27 cellular contexts compared by ENCODE assay signal in the genomic region with DNA sequence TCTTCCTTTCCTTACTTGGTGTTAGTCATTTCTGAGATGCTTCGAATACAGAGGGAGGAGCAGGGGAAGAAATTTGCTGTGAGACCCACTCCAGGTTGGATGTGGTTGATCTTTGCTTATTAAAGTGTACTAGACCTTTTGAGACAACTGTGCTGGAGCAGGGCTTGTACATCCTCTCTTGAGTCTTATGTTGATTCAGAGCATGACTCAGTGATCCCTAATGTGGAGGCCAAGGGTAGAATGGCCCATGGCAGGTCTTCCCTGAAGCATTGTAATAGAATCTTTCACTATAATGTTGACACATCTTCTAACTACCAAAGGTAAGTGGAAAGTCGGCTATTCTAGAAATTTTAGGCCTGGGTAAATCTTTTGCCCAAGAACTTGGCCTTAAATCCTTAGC. TPM values are rescaled to one million over a fixed set of nuclear protein-coding genes. Genes with fewer than 3 reads are reported as not detected.
DNase-seq lines count a peak whose midpoint lies in the region; ATAC-seq, FAIRE-seq and TF ChIP-seq lines count a peak whose summit lies in the region.
"Had no signal": no experiment of that assay in that cellular context is flagged by ENCODE, and none has a peak within 500 bp of the region (broad histone marks: within the 10 kb centered on the region; RNA-seq: fewer than 3 reads in every experiment).

No MANE protein-coding gene starts in this region.

- CTCF ChIA-PET in endothelial cell of umbilical vein (lab: Charles Lee): no interaction called here

- no peaks in the 10 kb centered on the region for H3K27me3 Mint-ChIP-seq in stimulated activated naive CD8-positive, alpha-beta T cell treated with anti-CD3 and anti-CD28 coated beads, Interleukin-15, amount 100 ng/mL, for 72 hours
- H3K27me3 Mint-ChIP-seq in natural killer cell treated with Interleukin-12 subunit alpha and Interleukin-12 subunit beta and Interleukin-15 and Interleukin-18, amount 100 ng/mL, for 72 hours: peaks cover 7 to 8% of the 10 kb centered on the region in 2 donors

- H3K79me2 ChIP-seq in endothelial cell of umbilical vein (ENCODE audit: control insufficient read depth, insufficient read depth, low read length): no peaks in the 10 kb centered on the region

- no TSS peak for BruUV-seq in endothelial cell of umbilical vein (replicated peaks; lab: Mats Ljungman, UMichigan)

- no peak overlapping the region for H3K9ac ChIP-seq in endothelial cell of umbilical vein (replicated peaks; ENCODE audit: extremely low read depth, insufficient read depth, low read length)
- H3K9ac ChIP-seq: SK-N-SH had no signal

- no peaks in the 10 kb centered on the region for H3K27me3 ChIP-seq in endothelial cell of umbilical vein (ENCODE audit: control insufficient read depth in 2 of 2, insufficient read depth in 2 of 2, low read length in 2 of 2)
- H3K27me3 ChIP-seq: tibial artery had no signal

- FAIRE-seq in endothelial cell of umbilical vein (lab: Jason Lieb, UNC): no peak

- POLR2A ChIA-PET in endothelial cell of umbilical vein (lab: Charles Lee): no interaction called here

- H3K36me3 Mint-ChIP-seq in natural killer cell treated with Interleukin-12 subunit alpha and Interleukin-12 subunit beta and Interleukin-15 and Interleukin-18, amount 100 ng/mL, for 72 hours: no peaks in the 10 kb centered on the region

- TF ChIP-seq CTCF in endothelial cell of umbilical vein (IDR thresholded peaks at IDR 0.05; ENCODE audit: extremely low read depth in 1 of 2, insufficient read depth in 1 of 2, low read depth in 1 of 2, low read length in 2 of 2): no peak

- H3K27ac ChIP-seq in endothelial cell of umbilical vein (ENCODE audit: insufficient read depth, low read depth, low read length): no peak overlapping the region
- H3K27ac ChIP-seq: C4-2B, lower lobe of right lung, tibial artery had no signal

- no peak for DNase-seq in stimulated activated naive CD8-positive, alpha-beta T cell treated with anti-CD3 and anti-CD28 coated beads, Interleukin-15, Interleukin-2, amounts not matched to agents 100 U/mL and 50 U/mL, for 24 hours
- no peak for DNase-seq in stimulated activated naive CD8-positive, alpha-beta T cell treated with anti-CD3 and anti-CD28 coated beads, Interleukin-15, amount 100 ng/mL, for 72 hours
- DNase-seq in M059J (ENCODE audit: low read depth): peak; percentile 47
- DNase-seq in endothelial cell of umbilical vein (ENCODE audit: low read depth, low spot score): no peak
- DNase-seq in natural killer cell treated with Interleukin-12 subunit alpha and Interleukin-12 subunit beta and Interleukin-15 and Interleukin-18, amount 100 ng/mL, for 72 hours (ENCODE audit: low spot score): no peak
- no peak for DNase-seq in NCI-H2196 (lab: John Stamatoyannopoulos, UW; ENCODE audit: unreplicated experiment)
- no peak for DNase-seq in NCI-H1694 (lab: John Stamatoyannopoulos, UW)
- DNase-seq: activated CD4-positive, alpha-beta T cell treated with anti-CD3 and anti-CD28 coated beads, Interleukin-2, amount 50 U/mL, for 4 hours; activated effector memory CD4-positive, alpha-beta T cell treated with anti-CD3 and anti-CD28 coated beads, Interleukin-2, amount 50 U/mL, for 16 hours; activated T-cell treated with anti-CD3 and anti-CD28 coated beads for 4 hours; cortex of kidney; endodermal cell; kidney; lower lobe of right lung; mucosa of descending colon; NCI-H1092; NCI-H1930; NCI-H226; posterior cingulate gyrus; SK-N-SH; T-helper 2 cell; tibial artery had no signal

- intact Hi-C loops in endothelial cell of umbilical vein (cut with micrococcal nuclease): no loop called here

- no peak overlapping the region for H3K4me2 ChIP-seq in endothelial cell of umbilical vein (ENCODE audit: insufficient read depth, low read length)
- H3K4me2 ChIP-seq: SK-N-SH had no signal

- no peaks in the 10 kb centered on the region for H3K36me3 ChIP-seq in endothelial cell of umbilical vein (ENCODE audit: control insufficient read depth in 2 of 2, extremely low read depth in 1 of 2, insufficient read depth in 2 of 2, low read length in 2 of 2)
- H3K36me3 ChIP-seq: lower lobe of right lung, tibial artery had no signal

- dilution Hi-C loops in endothelial cell of umbilical vein (cut with MboI; ENCODE audit: extremely low pct_ligation_motif_present, low sequenced_read_pairs): no loop called here

- H3K27ac Mint-ChIP-seq in stimulated activated naive CD8-positive, alpha-beta T cell treated with anti-CD3 and anti-CD28 coated beads, Interleukin-15, amount 100 ng/mL, for 72 hours: no peak overlapping the region
- no peak overlapping the region for H3K27ac Mint-ChIP-seq in natural killer cell treated with Interleukin-12 subunit alpha and Interleukin-12 subunit beta and Interleukin-15 and Interleukin-18, amount 100 ng/mL, for 72 hours
- H3K27ac Mint-ChIP-seq: endodermal cell; stimulated activated naive CD8-positive, alpha-beta T cell treated with anti-CD3 and anti-CD28 coated beads, Interleukin-15, Interleukin-2, amounts not matched to agents 100 ng/mL and 50 ng/mL, for 24 hours had no signal

- H3K4me3 Mint-ChIP-seq in stimulated activated naive CD8-positive, alpha-beta T cell treated with anti-CD3 and anti-CD28 coated beads, Interleukin-15, amount 100 ng/mL, for 72 hours: no peak overlapping the region
- no peak overlapping the region for H3K4me3 Mint-ChIP-seq in natural killer cell treated with Interleukin-12 subunit alpha and Interleukin-12 subunit beta and Interleukin-15 and Interleukin-18, amount 100 ng/mL, for 72 hours
- H3K4me3 Mint-ChIP-seq: endodermal cell; stimulated activated naive CD8-positive, alpha-beta T cell treated with anti-CD3 and anti-CD28 coated beads, Interleukin-15, Interleukin-2, amounts not matched to agents 100 ng/mL and 50 ng/mL, for 24 hours had no signal

- no peaks in the 10 kb centered on the region for H4K20me1 ChIP-seq in endothelial cell of umbilical vein (replicated peaks; ENCODE audit: control insufficient read depth, extremely low read depth, insufficient read depth, low read length)

- no peaks in the 10 kb centered on the region for H3K9me3 ChIP-seq in endothelial cell of umbilical vein (replicated peaks; ENCODE audit: control insufficient read depth, insufficient read depth, low read length)
- H3K9me3 ChIP-seq: lower lobe of right lung, mucosa of descending colon, SK-N-SH, tibial artery had no signal

- no peak overlapping the region for H3K4me3 ChIP-seq in endothelial cell of umbilical vein (replicated peaks in 1 of 3; ENCODE audit: insufficient read depth in 1 of 3, low read depth in 1 of 3, low read length in 3 of 3)
- H3K4me3 ChIP-seq: lower lobe of right lung, mucosa of descending colon, tibial artery had no signal

- peaks cover 13% of the 10 kb centered on the region for H3K4me1 Mint-ChIP-seq in stimulated activated naive CD8-positive, alpha-beta T cell treated with anti-CD3 and anti-CD28 coated beads, Interleukin-15, amount 100 ng/mL, for 72 hours
- peaks cover 4 to 5% of the 10 kb centered on the region in 2 donors for H3K4me1 Mint-ChIP-seq in natural killer cell treated with Interleukin-12 subunit alpha and Interleukin-12 subunit beta and Interleukin-15 and Interleukin-18, amount 100 ng/mL, for 72 hours (ENCODE audit: low read depth in 2 of 2)

- no peak for TF ChIP-seq POLR2A in endothelial cell of umbilical vein (IDR thresholded peaks at IDR 0.05; ENCODE audit: low read depth, low read length)

- peak; percentile 72 for ATAC-seq in stimulated activated naive CD8-positive, alpha-beta T cell treated with anti-CD3 and anti-CD28 coated beads, Interleukin-15, Interleukin-2, amounts not matched to agents 100 U/mL and 50 U/mL, for 24 hours
- no peak for ATAC-seq in stimulated activated naive CD8-positive, alpha-beta T cell treated with anti-CD3 and anti-CD28 coated beads, Interleukin-15, amount 100 ng/mL, for 72 hours
- no peak for ATAC-seq in natural killer cell treated with Interleukin-12 subunit alpha and Interleukin-12 subunit beta and Interleukin-15 and Interleukin-18, amount 100 ng/mL, for 72 hours
- no peak for ATAC-seq in HG02763 (IDR thresholded peaks at IDR 0.05; ENCODE audit: unreplicated experiment)
- ATAC-seq: lower lobe of right lung, mucosa of descending colon, sciatic nerve had no signal

- H3K9me3 Mint-ChIP-seq in stimulated activated naive CD8-positive, alpha-beta T cell treated with anti-CD3 and anti-CD28 coated beads, Interleukin-15, amount 100 ng/mL, for 72 hours: no peaks in the 10 kb centered on the region
- no peaks in the 10 kb centered on the region for H3K9me3 Mint-ChIP-seq in natural killer cell treated with Interleukin-12 subunit alpha and Interleukin-12 subunit beta and Interleukin-15 and Interleukin-18, amount 100 ng/mL, for 72 hours
- H3K9me3 Mint-ChIP-seq: endodermal cell; stimulated activated naive CD8-positive, alpha-beta T cell treated with anti-CD3 and anti-CD28 coated beads, Interleukin-15, Interleukin-2, amounts not matched to agents 100 ng/mL and 50 ng/mL, for 24 hours had no signal

- H3K9me1 ChIP-seq in endothelial cell of umbilical vein (replicated peaks; ENCODE audit: control insufficient read depth, extremely low read depth, insufficient read depth, low read length): no peaks in the 10 kb centered on the region

- no peak overlapping the region for H2AFZ ChIP-seq in endothelial cell of umbilical vein (ENCODE audit: low read depth, low read length)

- peaks cover 8% of the 10 kb centered on the region for H3K4me1 ChIP-seq in endothelial cell of umbilical vein (ENCODE audit: control insufficient read depth, extremely low read depth, insufficient read depth, low read length)
- H3K4me1 ChIP-seq: lower lobe of right lung had no signal

RNA-seq across cellular contexts. Expression of a gene that starts 17.0 kb away (rescaled TPM):
- total RNA-seq in M059J (2014; rRNA removed; shearing (Covaris generic)): 12.4 and 17.3 TPM in 2 replicates
- total RNA-seq in endothelial cell of umbilical vein: 8.3 and 8.9 TPM in 2 replicates
- 1.8 and 3.6 TPM in 2 replicates for polyA plus RNA-seq in endothelial cell of umbilical vein
- 4.2 and 4.5 TPM in 2 replicates for polyA plus RNA-seq in endothelial cell of umbilical vein (2011; cell fraction: cytosol; rRNA removed)
- 2.3 and 3.3 TPM in 2 replicates for polyA plus RNA-seq in endothelial cell of umbilical vein (2011; cell fraction: nucleus; rRNA removed)
- 4.8 and 10.3 TPM in 2 replicates for polyA plus RNA-seq in endothelial cell of umbilical vein (2012)
- 0.19 and 0.81 TPM in 2 replicates for polyA minus RNA-seq in endothelial cell of umbilical vein
- polyA minus RNA-seq in endothelial cell of umbilical vein (2011; cell fraction: cytosol; rRNA and poly(A)+ RNA removed): 2.9 TPM
- 2.1 and 4.3 TPM in 2 replicates for polyA minus RNA-seq in endothelial cell of umbilical vein (2011; cell fraction: nucleus; rRNA and poly(A)+ RNA removed)
- 10 to 100 TPM; 12.1 to 12.5 TPM for total RNA-seq in natural killer cell treated with Interleukin-12 subunit alpha and Interleukin-12 subunit beta and Interleukin-15 and Interleukin-18, amount 100 ng/mL, for 72 hours

RNA-seq across cellular contexts. Expression of a gene that starts 19.2 kb away (rescaled TPM):
- 2.9 and 3.2 TPM in 2 replicates for total RNA-seq in M059J (2014; rRNA removed; shearing (Covaris generic))
- total RNA-seq in endothelial cell of umbilical vein: 1.2 and 1.3 TPM in 2 replicates
- polyA plus RNA-seq in endothelial cell of umbilical vein: 0.11 and 0.57 TPM in 2 replicates
- 0.51 and 0.58 TPM in 2 replicates for polyA plus RNA-seq in endothelial cell of umbilical vein (2011; cell fraction: cytosol; rRNA removed)
- 1.1 and 1.7 TPM in 2 replicates for polyA plus RNA-seq in endothelial cell of umbilical vein (2011; cell fraction: nucleus; rRNA removed)
- 0.85 and 2.3 TPM in 2 replicates for polyA plus RNA-seq in endothelial cell of umbilical vein (2012)
- 0.15 and 0.17 TPM in 2 replicates for polyA minus RNA-seq in endothelial cell of umbilical vein
- 0.92 TPM for polyA minus RNA-seq in endothelial cell of umbilical vein (2011; cell fraction: cytosol; rRNA and poly(A)+ RNA removed)
- 0.24 and 0.29 TPM in 2 replicates for polyA minus RNA-seq in endothelial cell of umbilical vein (2011; cell fraction: nucleus; rRNA and poly(A)+ RNA removed)
- not detected for total RNA-seq in natural killer cell treated with Interleukin-12 subunit alpha and Interleukin-12 subunit beta and Interleukin-15 and Interleukin-18, amount 100 ng/mL, for 72 hours
- polyA plus RNA-seq: neural cell had no signal
